19 cellular contexts compared by ENCODE assay signal in the genomic region with DNA sequence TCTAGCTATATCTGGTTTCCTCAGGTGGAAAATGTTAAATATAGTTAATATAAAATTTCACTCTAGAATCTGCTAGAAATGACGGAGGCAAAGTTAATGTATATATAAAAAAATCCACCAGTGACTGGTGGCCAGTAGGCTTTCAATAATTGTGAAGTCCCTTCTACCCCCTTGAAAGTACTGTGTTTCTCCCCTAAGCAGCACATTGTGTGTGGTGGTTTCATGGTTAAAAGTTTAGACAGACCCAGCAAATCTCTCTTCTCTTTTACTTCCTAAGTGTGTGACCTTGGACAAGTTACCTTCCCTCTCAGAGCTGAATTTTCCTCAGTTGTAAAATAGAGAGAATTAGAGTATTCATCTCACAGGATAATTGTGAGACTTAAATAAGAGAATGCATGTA. TPM values are rescaled to one million over a fixed set of nuclear protein-coding genes. Genes with fewer than 3 reads are reported as not detected.
A peak's percentile ranks its signal among the peaks of the same experiment; 100 is the strongest.
DNase-seq lines count a peak whose midpoint lies in the region; ATAC-seq, FAIRE-seq and TF ChIP-seq lines count a peak whose summit lies in the region.
"Had no signal": no experiment of that assay in that cellular context is flagged by ENCODE, and none has a peak within 500 bp of the region (broad histone marks: within the 10 kb centered on the region; RNA-seq: fewer than 3 reads in every experiment).

No MANE protein-coding gene starts in this region.

- H3K36me3 Mint-ChIP-seq in activated naive CD8-positive, alpha-beta T cell treated with anti-CD3 and anti-CD28 coated beads for 36 hours = no peaks in the 10 kb centered on the region
- H3K36me3 Mint-ChIP-seq: T-cell had no signal

- TF ChIP-seq CTCF in thoracic aorta (IDR thresholded peaks at IDR 0.05) = no peak

- H3K4me3 ChIP-seq in thoracic aorta = peak overlapping the region; percentile 76
- H3K4me3 ChIP-seq: BLaER1 treated with 17β-estradiol and CSF1 and Interleukin-3, amounts not matched to agents 10 nM and 100 nM had no signal

- no peak overlapping the region for H3K27ac Mint-ChIP-seq in activated naive CD8-positive, alpha-beta T cell treated with anti-CD3 and anti-CD28 coated beads for 36 hours
- H3K27ac Mint-ChIP-seq: activated T-helper 1 cell treated with anti-CD3 and anti-CD28 coated beads, Interleukin-12 subunit alpha, Interleukin-12 subunit beta, Interleukin-2, Interleukin-4 antibody, amounts not matched to agents 30 ng/mL and 10 ng/mL and 1 ng/mL, durations not matched to agents 14 hours and 24 hours and 36 hours; T-cell had no signal

- FAIRE-seq in colon (lab: Jason Lieb, UNC) = peak; percentile 69
- FAIRE-seq: frontal cortex had no signal

- no peaks in the 10 kb centered on the region for H3K27me3 Mint-ChIP-seq in activated naive CD8-positive, alpha-beta T cell treated with anti-CD3 and anti-CD28 coated beads for 36 hours

- H3K4me1 ChIP-seq in thoracic aorta (ENCODE audit: control insufficient read depth in 1 of 2, low read depth in 2 of 2) = peaks cover 0 to 6% of the 10 kb centered on the region in 2 donors
- H3K4me1 ChIP-seq: BLaER1 treated with 17β-estradiol and CSF1 and Interleukin-3, amounts not matched to agents 10 nM and 100 nM had no signal

- H3K9me3 ChIP-seq in thoracic aorta = no peaks in the 10 kb centered on the region
- H3K9me3 ChIP-seq: BLaER1 treated with 17β-estradiol and CSF1 and Interleukin-3, amounts not matched to agents 10 nM and 100 nM; mucosa of descending colon had no signal

- no peaks in the 10 kb centered on the region for H3K9me3 Mint-ChIP-seq in activated naive CD8-positive, alpha-beta T cell treated with anti-CD3 and anti-CD28 coated beads for 36 hours
- H3K9me3 Mint-ChIP-seq: activated T-helper 1 cell treated with anti-CD3 and anti-CD28 coated beads, Interleukin-12 subunit alpha, Interleukin-12 subunit beta, Interleukin-2, Interleukin-4 antibody, amounts not matched to agents 30 ng/mL and 10 ng/mL and 1 ng/mL, durations not matched to agents 14 hours and 24 hours and 36 hours; T-cell had no signal

- ATAC-seq in GM19452 (IDR thresholded peaks at IDR 0.05; ENCODE audit: unreplicated experiment) (peak; percentile 70), HG02981 (IDR thresholded peaks at IDR 0.05; ENCODE audit: unreplicated experiment) (peak; percentile 67), thoracic aorta (ENCODE audit: insufficient number of reproducible peaks, low FRiP score, low read depth) (no peak), HG02759 (IDR thresholded peaks at IDR 0.05; ENCODE audit: unreplicated experiment) (no peak)
- ATAC-seq: stimulated activated naive CD8-positive, alpha-beta T cell treated with anti-CD3 and anti-CD28 coated beads, Interleukin-15, Interleukin-2, amounts not matched to agents 100 U/mL and 50 U/mL, for 24 hours; T-cell had no signal

- no peaks in the 10 kb centered on the region for H3K36me3 ChIP-seq in thoracic aorta
- H3K36me3 ChIP-seq: BLaER1 treated with 17β-estradiol and CSF1 and Interleukin-3, amounts not matched to agents 10 nM and 100 nM had no signal

- no peaks in the 10 kb centered on the region for H3K27me3 ChIP-seq in thoracic aorta (replicated peaks; ENCODE audit: insufficient read depth)

- DNase-seq in thoracic aorta (ENCODE audit: low spot score) (no peak), RPMI8226 (no peak)
- DNase-seq in activated naive CD8-positive, alpha-beta T cell treated with anti-CD3 and anti-CD28 coated beads for 36 hours = no peak
- DNase-seq: activated CD4-positive, alpha-beta T cell treated with anti-CD3 and anti-CD28 coated beads for 4 hours; effector CD4-positive, alpha-beta T cell; EL; NCI-H146; NCI-H524; stimulated activated CD4-positive, alpha-beta T cell treated with anti-CD3 and anti-CD28 coated beads, Interleukin-4, amount 100 ng/mL, for 4 hours; stimulated activated naive CD8-positive, alpha-beta T cell treated with anti-CD3 and anti-CD28 coated beads, Interleukin-15, Interleukin-2, amounts not matched to agents 100 U/mL and 50 U/mL, for 24 hours; T-cell had no signal

- H3K4me1 Mint-ChIP-seq in activated naive CD8-positive, alpha-beta T cell treated with anti-CD3 and anti-CD28 coated beads for 36 hours = no peaks in the 10 kb centered on the region
- H3K4me1 Mint-ChIP-seq: T-cell had no signal

- H3K4me3 Mint-ChIP-seq in activated naive CD8-positive, alpha-beta T cell treated with anti-CD3 and anti-CD28 coated beads for 36 hours = no peak overlapping the region
- H3K4me3 Mint-ChIP-seq: activated T-helper 1 cell treated with anti-CD3 and anti-CD28 coated beads, Interleukin-12 subunit alpha, Interleukin-12 subunit beta, Interleukin-2, Interleukin-4 antibody, amounts not matched to agents 30 ng/mL and 10 ng/mL and 1 ng/mL, durations not matched to agents 14 hours and 24 hours and 36 hours; T-cell had no signal

- peak overlapping the region in 1 of 2 donors; percentile 74 for H3K27ac ChIP-seq in thoracic aorta
- H3K27ac ChIP-seq: BLaER1 treated with 17β-estradiol and CSF1 and Interleukin-3, amounts not matched to agents 10 nM and 100 nM had no signal

RNA-seq across cellular contexts. Expression of gene HEPH, which starts 0.6 kb away (rescaled TPM):
- 100 to 1,000 TPM in 1 of 2 donors, 10 to 100 TPM in 1; 95.7 to 109 TPM for total RNA-seq in thoracic aorta
- not detected for total RNA-seq in activated naive CD8-positive, alpha-beta T cell treated with anti-CD3 and anti-CD28 coated beads for 36 hours
- total RNA-seq: activated T-helper 1 cell treated with anti-CD3 and anti-CD28 coated beads, Interleukin-12 subunit alpha, Interleukin-12 subunit beta, Interleukin-2, Interleukin-4 antibody, amounts not matched to agents 30 ng/mL and 10 ng/mL and 1 ng/mL, durations not matched to agents 14 hours and 24 hours and 36 hours had no signal

Comparison
In these comparisons a context has a peak if more than half of its experiments do, and no peak if none do; other contexts are left out.
1. ATAC-seq: peak in GM19452 (single experiment) and HG02981 (single experiment); none in thoracic aorta (single experiment) and HG02759 (single experiment).
2. RNA of gene HEPH, which starts 0.6 kb away (total RNA-seq): 95.7 to 109 TPM in thoracic aorta; not detected in activated naive CD8-positive, alpha-beta T cell treated with anti-CD3 and anti-CD28 coated beads for 36 hours; every median in the first group is over 10 times any median in the second.